In the genomic region with DNA sequence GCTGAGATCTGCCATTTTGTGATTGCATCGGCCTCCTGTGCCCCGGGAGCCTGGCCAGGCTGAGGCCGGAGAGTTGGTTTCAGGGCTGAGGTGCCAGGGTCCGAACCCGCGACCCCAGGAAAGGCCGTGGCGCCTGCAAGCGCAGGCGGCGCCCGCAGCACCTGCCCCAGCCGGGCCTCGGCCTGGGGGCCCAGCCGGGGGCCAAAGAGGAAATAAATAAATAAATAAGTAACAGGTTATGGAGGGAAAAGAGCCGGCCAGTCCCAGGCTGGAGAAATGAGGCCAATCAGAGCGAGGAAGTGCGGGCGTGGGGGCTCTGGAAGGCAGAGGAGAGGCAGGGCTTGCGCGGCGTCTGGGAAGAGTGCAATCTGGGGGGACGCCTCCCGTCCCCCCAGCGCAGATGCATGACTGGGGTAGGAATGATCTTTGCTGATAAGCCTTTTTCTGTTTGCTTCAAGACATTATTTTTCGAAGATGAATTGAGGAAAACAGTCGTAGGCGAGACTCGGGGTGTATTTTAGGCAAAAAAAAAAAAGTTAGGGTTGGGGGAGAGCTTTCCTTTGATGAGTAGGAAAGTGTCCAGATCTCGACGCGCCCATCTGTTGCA, we compare ENCODE assay signal across 8 cellular contexts.
A peak's percentile ranks its signal among the peaks of the same experiment; 100 is the strongest.
DNase-seq lines count a peak whose midpoint lies in the region; TF ChIP-seq lines count a peak whose summit lies in the region.

No MANE protein-coding gene starts in this region.

- H3K27ac ChIP-seq in MM.1S (ENCODE audit: low read length), result no peak overlapping the region
- H3K27ac ChIP-seq in neural cell (ENCODE audit: low read length), result no peak overlapping the region

- H3K9me3 ChIP-seq in MM.1S (replicated peaks; ENCODE audit: insufficient read depth, low read length) (no peaks in the 10 kb centered on the region), endocrine pancreas (ENCODE audit: control insufficient read depth, low read length) (no peaks in the 10 kb centered on the region), neural cell (ENCODE audit: low read length) (no peaks in the 10 kb centered on the region)

- H3K36me3 ChIP-seq in MM.1S (replicated peaks; ENCODE audit: insufficient read depth, low read length), result no peaks in the 10 kb centered on the region
- no peaks in the 10 kb centered on the region for H3K36me3 ChIP-seq in endocrine pancreas (ENCODE audit: control insufficient read depth, insufficient read depth, low read length)
- H3K36me3 ChIP-seq in neural cell (ENCODE audit: insufficient read depth, low read length), result no peaks in the 10 kb centered on the region

- no peak for TF ChIP-seq EP300 in neural cell (conservative IDR thresholded peaks at IDR 0.05; ENCODE audit: poor library complexity, severe bottlenecking)

- TF ChIP-seq CTCF in MM.1S (IDR thresholded peaks at IDR 0.05; ENCODE audit: low read length) (no peak), neural cell (IDR thresholded peaks at IDR 0.05; ENCODE audit: poor library complexity, severe bottlenecking) (no peak), GM20000 (IDR thresholded peaks at IDR 0.05; ENCODE audit: extremely low read depth, missing control alignments) (no peak)

- H3K4me1 ChIP-seq in MM.1S (ENCODE audit: low read length) (no peaks in the 10 kb centered on the region), endocrine pancreas (ENCODE audit: control insufficient read depth, insufficient read depth, low read length) (no peaks in the 10 kb centered on the region)

- H3K79me2 ChIP-seq in MM.1S (ENCODE audit: low read length) (no peaks in the 10 kb centered on the region), neural cell (replicated peaks; ENCODE audit: insufficient read depth, low read length) (no peaks in the 10 kb centered on the region)

- no peak for TF ChIP-seq RAD21 in neural cell (conservative IDR thresholded peaks at IDR 0.05)

- no peak overlapping the region for H3K9ac ChIP-seq in MM.1S (ENCODE audit: low read length)
- no peak overlapping the region for H3K9ac ChIP-seq in endocrine pancreas (ENCODE audit: control insufficient read depth, insufficient read depth, low read length)
- H3K9ac ChIP-seq in neural cell (ENCODE audit: low read length), result peak overlapping the region; percentile 69

- H3K27me3 ChIP-seq in MM.1S (replicated peaks; ENCODE audit: insufficient read depth, low read length), result peaks cover 85% of the 10 kb centered on the region
- peaks cover 29% of the 10 kb centered on the region for H3K27me3 ChIP-seq in endocrine pancreas (ENCODE audit: control insufficient read depth, insufficient read depth, low read length)
- peaks cover 57% of the 10 kb centered on the region for H3K27me3 ChIP-seq in neural cell (ENCODE audit: insufficient read depth, low read depth, low read length)

- no peaks in the 10 kb centered on the region for H3F3A ChIP-seq in MM.1S (ENCODE audit: insufficient read depth, low read length)
- peaks cover 8% of the 10 kb centered on the region for H3F3A ChIP-seq in neural cell (ENCODE audit: insufficient read depth, low read length, poor library complexity, severe bottlenecking)

- no peaks in the 10 kb centered on the region for H4K20me1 ChIP-seq in MM.1S (ENCODE audit: insufficient read depth, low read length)
- no peaks in the 10 kb centered on the region for H4K20me1 ChIP-seq in neural cell (ENCODE audit: insufficient read depth)

- H3K4me3 ChIP-seq in MM.1S (ENCODE audit: low read length) (no peak overlapping the region), endocrine pancreas (ENCODE audit: control insufficient read depth, insufficient read depth, low read length) (peak overlapping the region; percentile 4), neural cell (ENCODE audit: low read length) (peak overlapping the region; percentile 84)

- H2AFZ ChIP-seq in MM.1S (ENCODE audit: low read length) (no peak overlapping the region), neural cell (ENCODE audit: low read depth, low read length) (no peak overlapping the region)

- DNase-seq in AG20443 (ENCODE audit: low spot score), result peak; percentile 58
- DNase-seq in MM.1S, result no peak
- no peak for DNase-seq in GM20000 (ENCODE audit: low spot score)
- no peak for DNase-seq in OCI-M2 (lab: John Stamatoyannopoulos, UW; ENCODE audit: unreplicated experiment)
- DNase-seq in SK-N-DZ (ENCODE audit: low spot score), result no peak
- no peak for DNase-seq in stimulated activated CD4-positive, alpha-beta T cell treated with anti-CD3 and anti-CD28 coated beads, Interleukin-4, amount 100 ng/mL, for 1 hour

- no peaks in the 10 kb centered on the region for H3K9me2 ChIP-seq in MM.1S (replicated peaks; ENCODE audit: insufficient read depth, low read length)
- no peaks in the 10 kb centered on the region for H3K9me2 ChIP-seq in neural cell (ENCODE audit: insufficient read depth, low read length)

- H3K4me2 ChIP-seq in MM.1S (ENCODE audit: low read depth, low read length) (peak overlapping the region; percentile 66; the same call in 1 of the 2 replicates), neural cell (ENCODE audit: low read length) (peak overlapping the region; percentile 62)

TF ChIP-seq in neural cell, 6 proteins besides CTCF, POLR2A, EP300 and RAD21:
- no peak for TF ChIP-seq TAF1 (IDR thresholded peaks at IDR 0.05; ENCODE audit: low read depth)
- TF ChIP-seq MXI1 (conservative IDR thresholded peaks at IDR 0.05; ENCODE audit: poor library complexity, severe bottlenecking), result no peak
- TF ChIP-seq SMC3 (conservative IDR thresholded peaks at IDR 0.05; ENCODE audit: poor library complexity), result no peak
- no peak for TF ChIP-seq POLR2AphosphoS5 (IDR thresholded peaks at IDR 0.05)
- TF ChIP-seq, protein P1, sequence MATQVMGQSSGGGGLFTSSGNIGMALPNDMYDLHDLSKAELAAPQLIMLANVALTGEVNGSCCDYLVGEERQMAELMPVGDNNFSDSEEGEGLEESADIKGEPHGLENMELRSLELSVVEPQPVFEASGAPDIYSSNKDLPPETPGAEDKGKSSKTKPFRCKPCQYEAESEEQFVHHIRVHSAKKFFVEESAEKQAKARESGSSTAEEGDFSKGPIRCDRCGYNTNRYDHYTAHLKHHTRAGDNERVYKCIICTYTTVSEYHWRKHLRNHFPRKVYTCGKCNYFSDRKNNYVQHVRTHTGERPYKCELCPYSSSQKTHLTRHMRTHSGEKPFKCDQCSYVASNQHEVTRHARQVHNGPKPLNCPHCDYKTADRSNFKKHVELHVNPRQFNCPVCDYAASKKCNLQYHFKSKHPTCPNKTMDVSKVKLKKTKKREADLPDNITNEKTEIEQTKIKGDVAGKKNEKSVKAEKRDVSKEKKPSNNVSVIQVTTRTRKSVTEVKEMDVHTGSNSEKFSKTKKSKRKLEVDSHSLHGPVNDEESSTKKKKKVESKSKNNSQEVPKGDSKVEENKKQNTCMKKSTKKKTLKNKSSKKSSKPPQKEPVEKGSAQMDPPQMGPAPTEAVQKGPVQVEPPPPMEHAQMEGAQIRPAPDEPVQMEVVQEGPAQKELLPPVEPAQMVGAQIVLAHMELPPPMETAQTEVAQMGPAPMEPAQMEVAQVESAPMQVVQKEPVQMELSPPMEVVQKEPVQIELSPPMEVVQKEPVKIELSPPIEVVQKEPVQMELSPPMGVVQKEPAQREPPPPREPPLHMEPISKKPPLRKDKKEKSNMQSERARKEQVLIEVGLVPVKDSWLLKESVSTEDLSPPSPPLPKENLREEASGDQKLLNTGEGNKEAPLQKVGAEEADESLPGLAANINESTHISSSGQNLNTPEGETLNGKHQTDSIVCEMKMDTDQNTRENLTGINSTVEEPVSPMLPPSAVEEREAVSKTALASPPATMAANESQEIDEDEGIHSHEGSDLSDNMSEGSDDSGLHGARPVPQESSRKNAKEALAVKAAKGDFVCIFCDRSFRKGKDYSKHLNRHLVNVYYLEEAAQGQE (IDR thresholded peaks at IDR 0.05; ENCODE audit: borderline replicate concordance), result no peak
- no peak for TF ChIP-seq EZH2 (IDR thresholded peaks at IDR 0.05; ENCODE audit: borderline replicate concordance, insufficient read depth, low read length, poor library complexity, severe bottlenecking)
